21 cellular contexts compared by ENCODE assay signal in genomic region chr4:173347467-173347866, GRCh38. TPM values are rescaled to one million over a fixed set of nuclear protein-coding genes. Genes with fewer than 3 reads are reported as not detected.
DNase-seq lines count a peak whose midpoint lies in the region; ATAC-seq, FAIRE-seq and TF ChIP-seq lines count a peak whose summit lies in the region.
"Had no signal": no experiment of that assay in that cellular context is flagged by ENCODE, and none has a peak within 500 bp of the region (broad histone marks: within the 10 kb centered on the region; RNA-seq: fewer than 3 reads in every experiment).

No MANE protein-coding gene starts in this region.

- no peak overlapping the region for H2AFZ ChIP-seq in trophoblast cell (ENCODE audit: insufficient read depth, low read length, poor library complexity)

- no peak overlapping the region for H3K27ac Mint-ChIP-seq in WTC11
- H3K27ac Mint-ChIP-seq: CD14-positive monocyte; CD4-positive, alpha-beta memory T cell; CD4-positive, CD25-positive, alpha-beta regulatory T cell had no signal

- H3K36me3 Mint-ChIP-seq in WTC11 = 0 out of 2 replicates have a peak, but pooled peaks cover 3% of the 10 kb centered on the region
- H3K36me3 Mint-ChIP-seq: CD14-positive monocyte; CD4-positive, alpha-beta memory T cell; CD4-positive, CD25-positive, alpha-beta regulatory T cell had no signal

- no peak overlapping the region for H3K18ac ChIP-seq in trophoblast cell (ENCODE audit: low read length)

- no peaks in the 10 kb centered on the region for H3K36me3 ChIP-seq in trophoblast cell (ENCODE audit: control insufficient read depth in 1 of 2, insufficient read depth in 2 of 2, low read length in 2 of 2)
- H3K36me3 ChIP-seq: BE2C, BLaER1 had no signal

- no peak overlapping the region for H2AK5ac ChIP-seq in trophoblast cell (ENCODE audit: low read length)

- CTCF ChIA-PET in WTC11 (lab: Charles Lee) = interaction anchor here (1.3 kb wide), 1 partner anchor 46 kb away, joined by 4 read pairs; no protein-coding TSS in a partner anchor

- peak; percentile 33 for FAIRE-seq in HTR-8/SVneo (lab: Jason Lieb, UNC)
- no peak for FAIRE-seq in D721Med (lab: Jason Lieb, UNC)
- FAIRE-seq: A204.1, GM12891, GM19239 had no signal

- H4K12ac ChIP-seq in trophoblast cell (ENCODE audit: low read depth, low read length) = no peak overlapping the region

- H3K4me1 Mint-ChIP-seq in WTC11 = peaks cover 30% of the 10 kb centered on the region
- H3K4me1 Mint-ChIP-seq: CD4-positive, alpha-beta memory T cell; CD4-positive, CD25-positive, alpha-beta regulatory T cell; CD8-positive, alpha-beta memory T cell had no signal

- no peak overlapping the region for H3K27ac ChIP-seq in trophoblast cell (ENCODE audit: low read depth, low read length)
- H3K27ac ChIP-seq: BLaER1 had no signal

- no peaks in the 10 kb centered on the region for H3K4me1 ChIP-seq in trophoblast cell (ENCODE audit: control insufficient read depth in 1 of 2, insufficient read depth in 2 of 2, low read length in 2 of 2)
- H3K4me1 ChIP-seq: BLaER1 had no signal

- no peaks in the 10 kb centered on the region for H3K79me1 ChIP-seq in trophoblast cell (ENCODE audit: low read length)

- DNase-seq in HTR-8/SVneo (ENCODE audit: insufficient read length, low spot score) (no peak), WTC11 (ENCODE audit: low spot score) (no peak), trophoblast cell (no peak), D721Med (ENCODE audit: insufficient read length, low spot score) (no peak), germinal center (ENCODE audit: low spot score) (no peak), inferior parietal cortex (ENCODE audit: extremely low spot score) (no peak)
- DNase-seq: 8988T; ACHN; BE2C; C1 segment of cervical spinal cord; CD4-positive, alpha-beta memory T cell; CD4-positive, CD25-positive, alpha-beta regulatory T cell; CD8-positive, alpha-beta memory T cell; COR-L47; DMS79 treated with DMSO at 0.1 percent for 48 hours; GF-D8 had no signal

- H3K4me2 ChIP-seq in trophoblast cell (ENCODE audit: low read length) = no peak overlapping the region
- H3K4me2 ChIP-seq: BLaER1 had no signal

- no peaks in the 10 kb centered on the region for H3K79me2 ChIP-seq in trophoblast cell (ENCODE audit: control insufficient read depth, insufficient read depth, low read length, poor library complexity)

- no peaks in the 10 kb centered on the region for H3K27me3 ChIP-seq in trophoblast cell (ENCODE audit: insufficient read depth, low read length)
- H3K27me3 ChIP-seq: BE2C, BLaER1 had no signal

- peak overlapping the region; percentile 2 for H4K91ac ChIP-seq in trophoblast cell (ENCODE audit: low read depth, low read length)

- H3K9me3 Mint-ChIP-seq in WTC11 = peaks cover 4% of the 10 kb centered on the region; the same call in 1 of the 2 replicates
- H3K9me3 Mint-ChIP-seq: CD4-positive, CD25-positive, alpha-beta regulatory T cell; CD8-positive, alpha-beta memory T cell had no signal

- H4K8ac ChIP-seq in trophoblast cell (ENCODE audit: low read depth, low read length) = no peak overlapping the region

- H3K9ac ChIP-seq in trophoblast cell (ENCODE audit: low read length) = no peak overlapping the region
- H3K9ac ChIP-seq: BLaER1 had no signal

- no peak overlapping the region for H3K23ac ChIP-seq in trophoblast cell (ENCODE audit: low read length)

- WGBS in trophoblast cell (ENCODE audit: extremely low coverage, insufficient coverage, insufficient read length) = no CpG with 5 or more reads among the region's 1 CpG

- H3K9me3 ChIP-seq in trophoblast cell (ENCODE audit: insufficient read depth, low read depth, low read length) = no peaks in the 10 kb centered on the region
- H3K9me3 ChIP-seq: BE2C, BLaER1 had no signal

- no peak overlapping the region for H3K14ac ChIP-seq in trophoblast cell (ENCODE audit: low read length)

- no peak overlapping the region for H3K4ac ChIP-seq in trophoblast cell (ENCODE audit: low read depth, low read length)

- TF ChIP-seq CTCF in WTC11 (IDR thresholded peaks at IDR 0.05) = no peak
- TF ChIP-seq CTCF in D721Med (IDR thresholded peaks at IDR 0.05; ENCODE audit: insufficient read depth, missing control alignments) = no peak

- no peak overlapping the region for H2BK5ac ChIP-seq in trophoblast cell (ENCODE audit: low read depth, low read length, poor library complexity)

- POLR2A ChIA-PET in WTC11 (lab: Charles Lee) = no interaction called here

- no peak overlapping the region for H2BK12ac ChIP-seq in trophoblast cell (ENCODE audit: low read length)

- no peak overlapping the region for H3K4me3 Mint-ChIP-seq in WTC11
- H3K4me3 Mint-ChIP-seq: CD14-positive monocyte; CD4-positive, alpha-beta memory T cell; CD4-positive, CD25-positive, alpha-beta regulatory T cell; CD8-positive, alpha-beta memory T cell had no signal

- no peak for ATAC-seq in WTC11

- H3K27me3 Mint-ChIP-seq in WTC11 (ENCODE audit: low read depth) = no peaks in the 10 kb centered on the region

- no peak overlapping the region for H3K4me3 ChIP-seq in trophoblast cell (ENCODE audit: low read depth, low read length)
- H3K4me3 ChIP-seq: BLaER1 had no signal

- H2BK120ac ChIP-seq in trophoblast cell (ENCODE audit: insufficient read depth, low read length, poor library complexity) = no peak overlapping the region

TF ChIP-seq in WTC11, 78 proteins besides CTCF, POLR2A, EP300 and RAD21:
- peak; percentile 71; the same call in 1 of the 2 replicates for TF ChIP-seq ZNF317 (CRISPR knock-in tag; IDR thresholded peaks at IDR 0.05; ENCODE audit: borderline replicate concordance, low read depth)
- no peak for TF ChIP-seq TEAD1 (CRISPR knock-in tag; IDR thresholded peaks at IDR 0.05)
TF ChIP-seq in WTC11: peak in this region for 1.

RNA-seq across cellular contexts. Expression of gene HMGB2, which starts 13.3 kb away (rescaled TPM):
- total RNA-seq in WTC11 (2021) = 279 to 294 TPM (median 288 TPM) in 3 replicates
- polyA plus RNA-seq in trophoblast cell (2013) = 147 and 166 TPM in 2 replicates

RNA-seq across cellular contexts. Expression of gene SAP30, which starts 23.3 kb away (rescaled TPM):
- 20.0 to 21.1 TPM (median 20.0 TPM) in 3 replicates for total RNA-seq in WTC11 (2021)
- 5.8 and 6.2 TPM in 2 replicates for polyA plus RNA-seq in trophoblast cell (2013)

RNA-seq across cellular contexts. Expression of gene SCRG1, which starts 51.4 kb away (rescaled TPM):
- not detected in 3 replicates for total RNA-seq in WTC11 (2021)
- polyA plus RNA-seq in trophoblast cell (2013) = 0.25 and 0.29 TPM in 2 replicates
- total RNA-seq: CD4-positive, alpha-beta memory T cell; CD4-positive, CD25-positive, alpha-beta regulatory T cell; CD8-positive, alpha-beta memory T cell had no signal
- polyA plus RNA-seq: CD8-positive, alpha-beta memory T cell had no signal
